1 cellular context compared by ENCODE assay signal in the genomic region with DNA sequence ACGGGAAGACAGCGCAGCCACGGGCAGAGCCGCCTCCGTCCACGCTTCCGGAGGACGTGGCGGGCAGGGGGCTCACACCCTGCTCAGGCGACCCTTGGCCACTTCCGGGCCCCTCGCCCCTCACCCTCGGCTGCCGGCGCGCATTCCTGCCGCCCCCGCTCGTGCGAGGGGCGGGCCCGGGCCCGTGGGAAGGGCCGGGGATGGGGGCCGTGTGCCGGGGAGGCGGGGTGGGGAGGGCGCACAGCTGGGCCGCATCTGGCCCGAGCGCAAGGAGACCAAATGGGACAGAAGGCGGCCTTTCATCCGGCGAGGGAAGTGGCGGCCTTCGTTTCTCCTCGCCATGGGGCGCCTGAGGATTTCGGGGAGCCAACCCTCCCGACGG.
A peak's percentile ranks its signal among the peaks of the same experiment; 100 is the strongest.
TF ChIP-seq lines count a peak whose summit lies in the region.

No MANE protein-coding gene starts in this region.

TF ChIP-seq in GM12878, 131 proteins besides CTCF, POLR2A, EP300 and RAD21:
- TF ChIP-seq ZNF207 (IDR thresholded peaks at IDR 0.05; ENCODE audit: borderline replicate concordance) (no peak), ZSCAN29 (IDR thresholded peaks at IDR 0.05) (no peak), IKZF1 (conservative IDR thresholded peaks at IDR 0.05) (no peak), FOS (IDR thresholded peaks at IDR 0.05; ENCODE audit: borderline replicate concordance, extremely low read depth, insufficient read length) (no peak), KLF5 (IDR thresholded peaks at IDR 0.05; ENCODE audit: partially characterized antibody) (no peak), BHLHE40 (IDR thresholded peaks at IDR 0.05; ENCODE audit: borderline replicate concordance in 1 of 2, low read depth in 2 of 2, low read length in 1 of 2) (peak in 1 of 2 experiments; percentile 37; a peak in 1 of 4 replicates), GATAD2B (conservative IDR thresholded peaks at IDR 0.05; ENCODE audit: low read depth) (no peak), SREBF1 (IDR thresholded peaks at IDR 0.05; ENCODE audit: low read length) (no peak), SMAD5 (IDR thresholded peaks at IDR 0.05; ENCODE audit: low read depth) (no peak), FOXM1 (IDR thresholded peaks at IDR 0.05; ENCODE audit: low read depth, low read length) (no peak), MEF2B (IDR thresholded peaks at IDR 0.05; ENCODE audit: partially characterized antibody, poor library complexity, severe bottlenecking) (peak; percentile 11), ZNF384 (IDR thresholded peaks at IDR 0.05; ENCODE audit: borderline replicate concordance, low read depth, low read length) (no peak), BMI1 (IDR thresholded peaks at IDR 0.05; ENCODE audit: borderline replicate concordance) (no peak), IRF4 (IDR thresholded peaks at IDR 0.05; ENCODE audit: low read depth, low read length) (no peak), NBN (IDR thresholded peaks at IDR 0.05) (0 out of 2 replicates have a peak, but pooled peaks have one; percentile 20), HDGF (IDR thresholded peaks at IDR 0.05) (no peak), SMARCA5 (IDR thresholded peaks at IDR 0.05) (no peak), NFIC (IDR thresholded peaks at IDR 0.05; ENCODE audit: low read depth, low read length) (no peak), POLR2AphosphoS2 (IDR thresholded peaks at IDR 0.05; ENCODE audit: low read depth, low read length) (no peak), WRNIP1 (IDR thresholded peaks at IDR 0.05; ENCODE audit: borderline replicate concordance, low read depth, low read length) (no peak)
- TF ChIP-seq, protein P1, sequence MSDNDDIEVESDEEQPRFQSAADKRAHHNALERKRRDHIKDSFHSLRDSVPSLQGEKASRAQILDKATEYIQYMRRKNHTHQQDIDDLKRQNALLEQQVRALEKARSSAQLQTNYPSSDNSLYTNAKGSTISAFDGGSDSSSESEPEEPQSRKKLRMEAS (IDR thresholded peaks at IDR 0.05; ENCODE audit: low read depth, low read length): no peak
- TF ChIP-seq, protein P2, sequence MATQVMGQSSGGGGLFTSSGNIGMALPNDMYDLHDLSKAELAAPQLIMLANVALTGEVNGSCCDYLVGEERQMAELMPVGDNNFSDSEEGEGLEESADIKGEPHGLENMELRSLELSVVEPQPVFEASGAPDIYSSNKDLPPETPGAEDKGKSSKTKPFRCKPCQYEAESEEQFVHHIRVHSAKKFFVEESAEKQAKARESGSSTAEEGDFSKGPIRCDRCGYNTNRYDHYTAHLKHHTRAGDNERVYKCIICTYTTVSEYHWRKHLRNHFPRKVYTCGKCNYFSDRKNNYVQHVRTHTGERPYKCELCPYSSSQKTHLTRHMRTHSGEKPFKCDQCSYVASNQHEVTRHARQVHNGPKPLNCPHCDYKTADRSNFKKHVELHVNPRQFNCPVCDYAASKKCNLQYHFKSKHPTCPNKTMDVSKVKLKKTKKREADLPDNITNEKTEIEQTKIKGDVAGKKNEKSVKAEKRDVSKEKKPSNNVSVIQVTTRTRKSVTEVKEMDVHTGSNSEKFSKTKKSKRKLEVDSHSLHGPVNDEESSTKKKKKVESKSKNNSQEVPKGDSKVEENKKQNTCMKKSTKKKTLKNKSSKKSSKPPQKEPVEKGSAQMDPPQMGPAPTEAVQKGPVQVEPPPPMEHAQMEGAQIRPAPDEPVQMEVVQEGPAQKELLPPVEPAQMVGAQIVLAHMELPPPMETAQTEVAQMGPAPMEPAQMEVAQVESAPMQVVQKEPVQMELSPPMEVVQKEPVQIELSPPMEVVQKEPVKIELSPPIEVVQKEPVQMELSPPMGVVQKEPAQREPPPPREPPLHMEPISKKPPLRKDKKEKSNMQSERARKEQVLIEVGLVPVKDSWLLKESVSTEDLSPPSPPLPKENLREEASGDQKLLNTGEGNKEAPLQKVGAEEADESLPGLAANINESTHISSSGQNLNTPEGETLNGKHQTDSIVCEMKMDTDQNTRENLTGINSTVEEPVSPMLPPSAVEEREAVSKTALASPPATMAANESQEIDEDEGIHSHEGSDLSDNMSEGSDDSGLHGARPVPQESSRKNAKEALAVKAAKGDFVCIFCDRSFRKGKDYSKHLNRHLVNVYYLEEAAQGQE (IDR thresholded peaks at IDR 0.05; ENCODE audit: low read depth, low read length): no peak
- TF ChIP-seq, protein P3, sequence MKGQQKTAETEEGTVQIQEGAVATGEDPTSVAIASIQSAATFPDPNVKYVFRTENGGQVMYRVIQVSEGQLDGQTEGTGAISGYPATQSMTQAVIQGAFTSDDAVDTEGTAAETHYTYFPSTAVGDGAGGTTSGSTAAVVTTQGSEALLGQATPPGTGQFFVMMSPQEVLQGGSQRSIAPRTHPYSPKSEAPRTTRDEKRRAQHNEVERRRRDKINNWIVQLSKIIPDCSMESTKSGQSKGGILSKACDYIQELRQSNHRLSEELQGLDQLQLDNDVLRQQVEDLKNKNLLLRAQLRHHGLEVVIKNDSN (IDR thresholded peaks at IDR 0.05; ENCODE audit: borderline replicate concordance, extremely low read length, insufficient read depth, low read depth, low read length): no peak
- TF ChIP-seq, protein P4, sequence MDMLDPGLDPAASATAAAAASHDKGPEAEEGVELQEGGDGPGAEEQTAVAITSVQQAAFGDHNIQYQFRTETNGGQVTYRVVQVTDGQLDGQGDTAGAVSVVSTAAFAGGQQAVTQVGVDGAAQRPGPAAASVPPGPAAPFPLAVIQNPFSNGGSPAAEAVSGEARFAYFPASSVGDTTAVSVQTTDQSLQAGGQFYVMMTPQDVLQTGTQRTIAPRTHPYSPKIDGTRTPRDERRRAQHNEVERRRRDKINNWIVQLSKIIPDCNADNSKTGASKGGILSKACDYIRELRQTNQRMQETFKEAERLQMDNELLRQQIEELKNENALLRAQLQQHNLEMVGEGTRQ (IDR thresholded peaks at IDR 0.05; ENCODE audit: borderline replicate concordance, low read depth, low read length): no peak
- TF ChIP-seq, protein P5, sequence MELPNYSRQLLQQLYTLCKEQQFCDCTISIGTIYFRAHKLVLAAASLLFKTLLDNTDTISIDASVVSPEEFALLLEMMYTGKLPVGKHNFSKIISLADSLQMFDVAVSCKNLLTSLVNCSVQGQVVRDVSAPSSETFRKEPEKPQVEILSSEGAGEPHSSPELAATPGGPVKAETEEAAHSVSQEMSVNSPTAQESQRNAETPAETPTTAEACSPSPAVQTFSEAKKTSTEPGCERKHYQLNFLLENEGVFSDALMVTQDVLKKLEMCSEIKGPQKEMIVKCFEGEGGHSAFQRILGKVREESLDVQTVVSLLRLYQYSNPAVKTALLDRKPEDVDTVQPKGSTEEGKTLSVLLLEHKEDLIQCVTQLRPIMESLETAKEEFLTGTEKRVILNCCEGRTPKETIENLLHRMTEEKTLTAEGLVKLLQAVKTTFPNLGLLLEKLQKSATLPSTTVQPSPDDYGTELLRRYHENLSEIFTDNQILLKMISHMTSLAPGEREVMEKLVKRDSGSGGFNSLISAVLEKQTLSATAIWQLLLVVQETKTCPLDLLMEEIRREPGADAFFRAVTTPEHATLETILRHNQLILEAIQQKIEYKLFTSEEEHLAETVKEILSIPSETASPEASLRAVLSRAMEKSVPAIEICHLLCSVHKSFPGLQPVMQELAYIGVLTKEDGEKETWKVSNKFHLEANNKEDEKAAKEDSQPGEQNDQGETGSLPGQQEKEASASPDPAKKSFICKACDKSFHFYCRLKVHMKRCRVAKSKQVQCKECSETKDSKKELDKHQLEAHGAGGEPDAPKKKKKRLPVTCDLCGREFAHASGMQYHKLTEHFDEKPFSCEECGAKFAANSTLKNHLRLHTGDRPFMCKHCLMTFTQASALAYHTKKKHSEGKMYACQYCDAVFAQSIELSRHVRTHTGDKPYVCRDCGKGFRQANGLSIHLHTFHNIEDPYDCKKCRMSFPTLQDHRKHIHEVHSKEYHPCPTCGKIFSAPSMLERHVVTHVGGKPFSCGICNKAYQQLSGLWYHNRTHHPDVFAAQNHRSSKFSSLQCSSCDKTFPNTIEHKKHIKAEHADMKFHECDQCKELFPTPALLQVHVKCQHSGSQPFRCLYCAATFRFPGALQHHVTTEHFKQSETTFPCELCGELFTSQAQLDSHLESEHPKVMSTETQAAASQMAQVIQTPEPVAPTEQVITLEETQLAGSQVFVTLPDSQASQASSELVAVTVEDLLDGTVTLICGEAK (IDR thresholded peaks at IDR 0.05; ENCODE audit: borderline replicate concordance): no peak
TF ChIP-seq in GM12878: peak in this region for 3.
